20 cellular contexts compared by ENCODE assay signal in genomic region chr1:38190978-38191377, GRCh38.
DNase-seq lines count a peak whose midpoint lies in the region; ATAC-seq, FAIRE-seq and TF ChIP-seq lines count a peak whose summit lies in the region.
"Had no signal": no experiment of that assay in that cellular context is flagged by ENCODE, and none has a peak within 500 bp of the region (broad histone marks: within the 10 kb centered on the region; RNA-seq: fewer than 3 reads in every experiment).

No MANE protein-coding gene starts in this region.

- no peak overlapping the region for H3K4me2 ChIP-seq in H1 (ENCODE audit: insufficient read depth in 1 of 2, low read depth in 2 of 2, low read length in 2 of 2)
- H3K4me2 ChIP-seq: PC-9 had no signal

- TF ChIP-seq EP300 in H1 (IDR thresholded peaks at IDR 0.05; ENCODE audit: borderline replicate concordance in 1 of 2, low read depth in 2 of 2, low read length in 2 of 2) = no peak

- POLR2A ChIA-PET in H1 (lab: Charles Lee; ENCODE audit: partially characterized antibody) = no interaction called here

- CTCF ChIA-PET in H1 (lab: Charles Lee; ENCODE audit: partially characterized antibody) = no interaction called here

- peak; percentile 56 for DNase-seq in GM12865 (ENCODE audit: low read depth)
- DNase-seq in KG1 (lab: John Stamatoyannopoulos, UW) = peak; percentile 4
- DNase-seq in H1 (ENCODE audit: low read depth in 1 of 2, low spot score in 2 of 2) = no peak
- DNase-seq in NCI-H226 = no peak
- no peak for DNase-seq in foreskin keratinocyte
- no peak for DNase-seq in cerebellum (ENCODE audit: low spot score)
- DNase-seq: ACHN, COR-L47, DMS 273 treated with DMSO at 0.1 percent for 48 hours, DND-41, GOT3, MM.1S, NCI-H1105, NCI-H1694, NCI-H446, NCI-H748 treated with DMSO at 0.1 percent for 48 hours, PC-9, SJCRH30 had no signal

- no peak for TF ChIP-seq RAD21 in H1 (IDR thresholded peaks at IDR 0.05 in 1 of 2, conservative IDR thresholded peaks at IDR 0.05 in 1 of 2; ENCODE audit: low read depth in 2 of 2, low read length in 2 of 2)

- 93% methylated on average over 4 of the region's 5 CpGs; no CpG with 5 or more reads in 1 of the 2 experiments for WGBS in H1 (ENCODE audit: extremely low coverage in 1 of 2, insufficient coverage in 1 of 2, insufficient read length in 1 of 2, insufficient replicate concordance in 2 of 2, low coverage in 1 of 2, low lambda C conversion rate in 2 of 2, missing lambda C conversion rate in 1 of 2), 2 experiments

- H3K4me1 ChIP-seq in H1 (replicated peaks in 1 of 4; ENCODE audit: control insufficient read depth in 3 of 4, insufficient read depth in 4 of 4, low read length in 3 of 4) = no peaks in the 10 kb centered on the region
- no peaks in the 10 kb centered on the region for H3K4me1 ChIP-seq in foreskin keratinocyte
- H3K4me1 ChIP-seq: SJCRH30 had no signal

- H4K5ac ChIP-seq in H1 (ENCODE audit: insufficient read length, low read depth, low read length) = no peak overlapping the region

- H3K9me3 ChIP-seq in H1 (ENCODE audit: insufficient read depth in 2 of 2, low read depth in 1 of 2, low read length in 1 of 2) = peaks cover 6% of the 10 kb centered on the region in 2 experiments; a peak in 2 of 4 replicates
- H3K9me3 ChIP-seq: SJCRH30 had no signal

- peaks cover 35% of the 10 kb centered on the region for H3K27me3 Mint-ChIP-seq in stimulated activated memory B cell treated with anti-CD40 and anti-IgM and Interleukin-4, amounts not matched to agents 10 μg/mL and 1 μg/mL and 100 μg/mL, for 72 hours

- H3K27ac ChIP-seq in H1 (ENCODE audit: low read depth, low read length) (no peak overlapping the region), foreskin keratinocyte (no peak overlapping the region)
- H3K27ac ChIP-seq: PC-9, SJCRH30 had no signal

- H3K27me3 ChIP-seq in H1 (replicated peaks in 1 of 4; ENCODE audit: control insufficient read depth in 3 of 4, extremely low read depth in 1 of 4, insufficient read depth in 3 of 4, low read length in 3 of 4) (peaks cover 0 to 3% (median 0%) of the 10 kb centered on the region in 4 experiments; a peak in 1 of 7 replicates), foreskin keratinocyte (peaks cover 2% of the 10 kb centered on the region)
- H3K27me3 ChIP-seq: SJCRH30 had no signal

- H2BK15ac ChIP-seq in H1 (ENCODE audit: low read length) = 0 out of 2 replicates have a peak overlapping the region, but pooled peaks have one; percentile 5

- H2AFZ ChIP-seq in H1 (ENCODE audit: low read length) = no peak overlapping the region
- H2AFZ ChIP-seq: PC-9 had no signal

- no peak overlapping the region for H4K8ac ChIP-seq in H1 (ENCODE audit: extremely low read depth, insufficient read depth, low read length)

- peak; percentile 64 for ATAC-seq in stimulated activated memory B cell treated with anti-CD40 and anti-IgM and Interleukin-4, amounts not matched to agents 10 μg/mL and 1 μg/mL and 100 μg/mL, for 72 hours
- no peak for ATAC-seq in foreskin keratinocyte

- H4K91ac ChIP-seq in H1 (replicated peaks; ENCODE audit: insufficient read length, low read length) = no peak overlapping the region

- H2BK20ac ChIP-seq in H1 (ENCODE audit: low read length) = 0 out of 2 replicates have a peak overlapping the region, but pooled peaks have one; percentile 28

- no peaks in the 10 kb centered on the region for H3K23me2 ChIP-seq in H1 (ENCODE audit: low read depth, low read length)

- H3K79me2 ChIP-seq in H1 (ENCODE audit: control insufficient read depth in 1 of 2, insufficient read depth in 2 of 2, low read length in 2 of 2) = no peaks in the 10 kb centered on the region

- no peak overlapping the region for H2BK5ac ChIP-seq in H1 (ENCODE audit: low read depth, low read length)

- H2BK12ac ChIP-seq in H1 (ENCODE audit: low read depth, low read length) = peak overlapping the region; percentile 18; the same call in 1 of the 2 replicates

- H3K23ac ChIP-seq in H1 (ENCODE audit: insufficient read length) = no peak overlapping the region

- no peak overlapping the region for H2BK120ac ChIP-seq in H1 (replicated peaks; ENCODE audit: low read depth, low read length)

- peak overlapping the region; percentile 35 for H3K27ac Mint-ChIP-seq in stimulated activated memory B cell treated with anti-CD40 and anti-IgM and Interleukin-4, amounts not matched to agents 10 μg/mL and 1 μg/mL and 100 μg/mL, for 72 hours

- no peak overlapping the region for H3K4ac ChIP-seq in H1 (replicated peaks; ENCODE audit: insufficient read length, low read depth, low read length)

- H3K9ac ChIP-seq in H1 (replicated peaks in 1 of 4; ENCODE audit: extremely low read depth in 1 of 4, low read depth in 3 of 4, low read length in 3 of 4) = no peak overlapping the region

- peak overlapping the region; percentile 30; the same call in 1 of the 2 replicates for H2AK5ac ChIP-seq in H1 (ENCODE audit: low read depth, low read length)

- TF ChIP-seq POLR2A in H1 (IDR thresholded peaks at IDR 0.05; ENCODE audit: control extremely low read depth in 1 of 2, low read depth in 2 of 2, low read length in 2 of 2) = no peak

- no peak overlapping the region for H3K14ac ChIP-seq in H1 (ENCODE audit: insufficient read length)

- H3K36me3 ChIP-seq in H1 (ENCODE audit: control insufficient read depth in 2 of 4, insufficient read depth in 4 of 4, low read length in 3 of 4) = no peaks in the 10 kb centered on the region
- H3K36me3 ChIP-seq: SJCRH30 had no signal

- no peaks in the 10 kb centered on the region for H4K20me1 ChIP-seq in H1 (replicated peaks in 1 of 2; ENCODE audit: control insufficient read depth in 1 of 2, insufficient read depth in 2 of 2, low read length in 2 of 2)

- H3K9me3 Mint-ChIP-seq in stimulated activated memory B cell treated with anti-CD40 and anti-IgM and Interleukin-4, amounts not matched to agents 10 μg/mL and 1 μg/mL and 100 μg/mL, for 72 hours = no peaks in the 10 kb centered on the region
- H3K9me3 Mint-ChIP-seq: IgD-negative memory B cell had no signal

- no peaks in the 10 kb centered on the region for H3K79me1 ChIP-seq in H1 (ENCODE audit: low read depth, low read length)

- H3K4me1 Mint-ChIP-seq in stimulated activated memory B cell treated with anti-CD40 and anti-IgM and Interleukin-4, amounts not matched to agents 10 μg/mL and 1 μg/mL and 100 μg/mL, for 72 hours = peaks cover 13% of the 10 kb centered on the region

- no peak overlapping the region for H3K18ac ChIP-seq in H1 (ENCODE audit: extremely low read depth, low read length)

- H3K4me3 ChIP-seq in GM12865 (ENCODE audit: low read depth, low read length) = no peak overlapping the region
- no peak overlapping the region for H3K4me3 ChIP-seq in H1 (ENCODE audit: extremely low read depth in 1 of 4, insufficient read depth in 2 of 4, low read depth in 3 of 4, low read length in 4 of 4)
- H3K4me3 ChIP-seq: PC-9, SJCRH30 had no signal

- no peak overlapping the region for H3K56ac ChIP-seq in H1 (replicated peaks; ENCODE audit: insufficient read length, low read depth, low read length)

- FAIRE-seq in H1 (lab: Jason Lieb, UNC) = no peak

- no peak overlapping the region for H3K4me3 Mint-ChIP-seq in stimulated activated memory B cell treated with anti-CD40 and anti-IgM and Interleukin-4, amounts not matched to agents 10 μg/mL and 1 μg/mL and 100 μg/mL, for 72 hours
- H3K4me3 Mint-ChIP-seq: IgD-negative memory B cell had no signal

- H3K36me3 Mint-ChIP-seq in stimulated activated memory B cell treated with anti-CD40 and anti-IgM and Interleukin-4, amounts not matched to agents 10 μg/mL and 1 μg/mL and 100 μg/mL, for 72 hours = no peaks in the 10 kb centered on the region
- H3K36me3 Mint-ChIP-seq: IgD-negative memory B cell had no signal

- TF ChIP-seq CTCF in GM12865 (IDR thresholded peaks at IDR 0.05; ENCODE audit: insufficient read depth, low read depth, low read length, missing control alignments) (no peak), H1 (IDR thresholded peaks at IDR 0.05; ENCODE audit: control extremely low read depth in 1 of 3, insufficient read depth in 1 of 3, low read depth in 1 of 3, low read length in 3 of 3) (no peak), foreskin keratinocyte (conservative IDR thresholded peaks at IDR 0.05) (no peak)

TF ChIP-seq in H1, 55 proteins besides CTCF, POLR2A, EP300 and RAD21:
- TF ChIP-seq TAF1 (IDR thresholded peaks at IDR 0.05; ENCODE audit: low read depth, low read length) (no peak), PHF8 (conservative IDR thresholded peaks at IDR 0.05; ENCODE audit: low read depth, low read length) (no peak), GABPA (IDR thresholded peaks at IDR 0.05; ENCODE audit: borderline replicate concordance, insufficient read depth, low read length) (no peak), POU5F1 (IDR thresholded peaks at IDR 0.05; ENCODE audit: low read depth, low read length) (no peak), TBP (IDR thresholded peaks at IDR 0.05; ENCODE audit: low read depth, low read length) (no peak), FOSL1 (IDR thresholded peaks at IDR 0.05; ENCODE audit: insufficient read depth, low read depth, low read length) (no peak), CBX5 (IDR thresholded peaks at IDR 0.05; ENCODE audit: low read depth, low read length) (no peak), CEBPB (IDR thresholded peaks at IDR 0.05; ENCODE audit: low read depth, low read length) (no peak), SP2 (IDR thresholded peaks at IDR 0.05; ENCODE audit: low read length) (no peak)

Comparison
In these comparisons a context has a peak if more than half of its experiments do, and no peak if none do; other contexts are left out.
1. DNase-seq: peak in GM12865 (single experiment) and KG1 (single experiment); none in H1 (0 of 2), NCI-H226 (single experiment), foreskin keratinocyte (0 of 2) and cerebellum (single experiment).